8 cellular contexts compared by ENCODE assay signal in the genomic region with DNA sequence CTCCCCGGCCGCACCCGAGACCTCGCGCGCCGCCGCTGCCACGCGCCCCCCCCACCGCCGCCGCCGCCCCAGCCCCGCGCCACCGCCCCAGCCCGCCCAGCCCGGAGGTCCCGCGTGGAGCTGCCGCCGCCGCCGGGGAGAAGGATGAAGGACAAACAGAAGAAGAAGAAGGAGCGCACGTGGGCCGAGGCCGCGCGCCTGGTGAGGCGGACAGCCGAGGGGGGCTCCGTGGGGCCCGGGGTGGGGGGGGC. TPM values are rescaled to one million over a fixed set of nuclear protein-coding genes. Genes with fewer than 3 reads are reported as not detected.
DNase-seq lines count a peak whose midpoint lies in the region; ATAC-seq and TF ChIP-seq lines count a peak whose summit lies in the region.

No MANE protein-coding gene starts in this region.

- no CpG with 5 or more reads among the region's 35 CpGs for WGBS in right lobe of liver (ENCODE audit: insufficient coverage, low coverage, low lambda C conversion rate, missing lambda C conversion rate)

- peaks cover 0 to 31% (median 11%) of the 10 kb centered on the region in 4 donors for H3K4me1 ChIP-seq in right lobe of liver
- peaks cover 25 to 51% of the 10 kb centered on the region in 2 donors for H3K4me1 ChIP-seq in thoracic aorta (ENCODE audit: control insufficient read depth in 1 of 2, low read depth in 2 of 2)

- intact Hi-C loops in right lobe of liver (cut with DNase I), result loop anchor here in 1 of 2 donors (10.0 kb wide), 1 partner anchor 96 kb away; no protein-coding TSS in a partner anchor

- DNase-seq in activated CD8-positive, alpha-beta memory T cell treated with anti-CD3 and anti-CD28 coated beads for 48 hours (ENCODE audit: low read depth in 2 of 3, low spot score in 2 of 3), result peak in 2 of 3 experiments; percentile 34 to 63
- DNase-seq in activated CD8-positive, alpha-beta memory T cell treated with anti-CD3 and anti-CD28 coated beads for 24 hours, result no peak
- no peak for DNase-seq in right lobe of liver
- DNase-seq in thoracic aorta (ENCODE audit: low spot score), result no peak
- DNase-seq in superior temporal gyrus (ENCODE audit: extremely low spot score), result no peak
- no peak for DNase-seq in NCI-H1105 (lab: John Stamatoyannopoulos, UW)

- H3K27me3 ChIP-seq in right lobe of liver, result no peaks in the 10 kb centered on the region
- H3K27me3 ChIP-seq in thoracic aorta (replicated peaks; ENCODE audit: insufficient read depth), result no peaks in the 10 kb centered on the region

- TF ChIP-seq CTCF in right lobe of liver (IDR thresholded peaks at IDR 0.05) (no peak), thoracic aorta (IDR thresholded peaks at IDR 0.05) (no peak)

- no peak for ATAC-seq in right lobe of liver
- ATAC-seq in thoracic aorta (ENCODE audit: insufficient number of reproducible peaks, low FRiP score, low read depth), result no peak
- no peak for ATAC-seq in HG02623 (IDR thresholded peaks at IDR 0.05; ENCODE audit: unreplicated experiment)

- H3K27ac ChIP-seq in angular gyrus (ENCODE audit: low read depth, low read length) (peak overlapping the region; percentile 85), right lobe of liver (peak overlapping the region; percentile 84 to 97 (median 94)), thoracic aorta (peak overlapping the region; percentile 80 to 89)

- H3K9me3 ChIP-seq in right lobe of liver (no peaks in the 10 kb centered on the region), thoracic aorta (no peaks in the 10 kb centered on the region)

- TF ChIP-seq POLR2A in right lobe of liver (IDR thresholded peaks at IDR 0.05), result no peak

- H3K36me3 ChIP-seq in right lobe of liver (no peaks in the 10 kb centered on the region), thoracic aorta (no peaks in the 10 kb centered on the region)

- H3K4me3 ChIP-seq in right lobe of liver (peak overlapping the region; percentile 87 to 96 (median 92)), thoracic aorta (peak overlapping the region; percentile 95)

RNA-seq across cellular contexts. Expression of gene ASXL1, which starts 0.4 kb away (rescaled TPM):
- total RNA-seq in right lobe of liver, result 10 to 100 TPM; 18.9 to 41.8 (median 26.0) TPM
- total RNA-seq in thoracic aorta, result 100 to 1,000 TPM in 1 of 2 donors, 10 to 100 TPM in 1; 74.5 to 135 TPM

Comparison
In these comparisons a context has a peak if more than half of its experiments do, and no peak if none do; other contexts are left out.
1. DNase-seq: peak in activated CD8-positive, alpha-beta memory T cell treated with anti-CD3 and anti-CD28 coated beads for 48 hours (2 of 3); none in activated CD8-positive, alpha-beta memory T cell treated with anti-CD3 and anti-CD28 coated beads for 24 hours (single experiment), right lobe of liver (0 of 3), thoracic aorta (single experiment), superior temporal gyrus (single experiment) and NCI-H1105 (single experiment).
2. Peak in every context shown above with its lines, with median percentiles within 50 percentile points of each other: H3K27ac ChIP-seq.